ENCODE assay signal across 1 cellular context in the genomic region with DNA sequence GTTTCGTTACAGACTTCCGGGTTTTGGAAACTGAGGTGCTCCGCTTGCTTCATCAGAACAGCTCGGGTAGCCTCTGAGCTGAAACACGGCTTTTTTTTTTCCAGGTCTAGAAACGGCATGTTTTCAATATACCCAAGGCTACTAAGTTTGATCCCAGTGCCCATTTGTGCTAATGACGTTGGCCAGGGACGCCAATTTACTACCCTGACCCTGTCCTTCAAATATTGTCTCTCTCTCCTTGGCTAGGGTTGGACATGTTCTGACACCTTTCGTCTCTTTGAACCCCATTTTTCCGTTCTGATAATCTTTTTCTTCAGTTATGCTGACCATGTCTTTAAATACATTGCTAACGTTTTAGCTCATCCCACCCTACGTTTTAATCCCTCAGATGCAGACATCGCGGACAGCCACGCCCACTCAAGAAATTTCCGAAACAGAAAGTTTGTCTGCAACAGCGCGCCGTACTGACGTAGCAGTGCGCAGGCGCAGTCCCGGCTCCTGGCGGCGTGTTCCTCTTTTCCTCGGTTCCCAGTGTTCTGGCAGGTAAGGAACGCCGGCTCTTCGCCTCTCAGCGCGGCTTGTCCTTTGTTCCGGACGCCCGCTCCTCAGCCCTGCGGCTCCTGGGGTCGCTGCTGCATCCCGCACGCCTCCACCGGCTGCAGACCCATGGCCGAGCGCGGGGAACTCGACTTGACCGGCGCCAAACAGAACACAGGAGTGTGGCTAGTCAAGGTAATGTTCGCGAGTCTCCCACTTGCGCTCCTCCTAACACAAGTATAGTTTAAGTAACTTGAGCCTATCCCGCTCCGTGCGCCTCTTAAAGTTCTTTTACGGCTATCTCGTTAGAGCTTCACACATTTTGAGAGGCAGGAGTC.
TF ChIP-seq lines count a peak whose summit lies in the region.

A gene with protein sequence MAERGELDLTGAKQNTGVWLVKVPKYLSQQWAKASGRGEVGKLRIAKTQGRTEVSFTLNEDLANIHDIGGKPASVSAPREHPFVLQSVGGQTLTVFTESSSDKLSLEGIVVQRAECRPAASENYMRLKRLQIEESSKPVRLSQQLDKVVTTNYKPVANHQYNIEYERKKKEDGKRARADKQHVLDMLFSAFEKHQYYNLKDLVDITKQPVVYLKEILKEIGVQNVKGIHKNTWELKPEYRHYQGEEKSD (plus strand): TSS at position 521 of the 875 bp plus-strand sequence. CDS start 146 bp downstream, at position 667.

TF ChIP-seq in SK-N-SH, 30 proteins besides CTCF, POLR2A, EP300 and RAD21 (continued from another document):
- TF ChIP-seq, protein P1, sequence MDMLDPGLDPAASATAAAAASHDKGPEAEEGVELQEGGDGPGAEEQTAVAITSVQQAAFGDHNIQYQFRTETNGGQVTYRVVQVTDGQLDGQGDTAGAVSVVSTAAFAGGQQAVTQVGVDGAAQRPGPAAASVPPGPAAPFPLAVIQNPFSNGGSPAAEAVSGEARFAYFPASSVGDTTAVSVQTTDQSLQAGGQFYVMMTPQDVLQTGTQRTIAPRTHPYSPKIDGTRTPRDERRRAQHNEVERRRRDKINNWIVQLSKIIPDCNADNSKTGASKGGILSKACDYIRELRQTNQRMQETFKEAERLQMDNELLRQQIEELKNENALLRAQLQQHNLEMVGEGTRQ (IDR thresholded peaks at IDR 0.05; ENCODE audit: borderline replicate concordance, low read depth, low read length) = no peak
- peak; percentile 71; the same call in 1 of the 2 replicates for TF ChIP-seq POLR2AphosphoS5 (IDR thresholded peaks at IDR 0.05; ENCODE audit: low read depth, low read length)
- peak; percentile 58; the same call in 1 of the 2 replicates for TF ChIP-seq RCOR1 (IDR thresholded peaks at IDR 0.05; ENCODE audit: low read length)
- TF ChIP-seq NRF1 (IDR thresholded peaks at IDR 0.05; ENCODE audit: low read depth, low read length) = peak; percentile 78
- TF ChIP-seq, protein P2, sequence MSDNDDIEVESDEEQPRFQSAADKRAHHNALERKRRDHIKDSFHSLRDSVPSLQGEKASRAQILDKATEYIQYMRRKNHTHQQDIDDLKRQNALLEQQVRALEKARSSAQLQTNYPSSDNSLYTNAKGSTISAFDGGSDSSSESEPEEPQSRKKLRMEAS (IDR thresholded peaks at IDR 0.05; ENCODE audit: low read depth) = peak; percentile 85; the same call in 1 of the 2 replicates
- no peak for TF ChIP-seq GABPA (IDR thresholded peaks at IDR 0.05; ENCODE audit: low read depth)
- TF ChIP-seq GATA2 (CRISPR knock-in tag; IDR thresholded peaks at IDR 0.05) = no peak
- no peak for TF ChIP-seq EZH2phosphoT487 (IDR thresholded peaks at IDR 0.05; ENCODE audit: borderline replicate concordance, low read depth)
- no peak for TF ChIP-seq SMC3 (IDR thresholded peaks at IDR 0.05; ENCODE audit: low read depth, low read length)
- peak; percentile 74 for TF ChIP-seq ELF1 (IDR thresholded peaks at IDR 0.05)
- TF ChIP-seq TCF12 (IDR thresholded peaks at IDR 0.05) = no peak
- TF ChIP-seq MXI1 (IDR thresholded peaks at IDR 0.05; ENCODE audit: low read depth, low read length) = peak; percentile 93
- TF ChIP-seq, protein P3, sequence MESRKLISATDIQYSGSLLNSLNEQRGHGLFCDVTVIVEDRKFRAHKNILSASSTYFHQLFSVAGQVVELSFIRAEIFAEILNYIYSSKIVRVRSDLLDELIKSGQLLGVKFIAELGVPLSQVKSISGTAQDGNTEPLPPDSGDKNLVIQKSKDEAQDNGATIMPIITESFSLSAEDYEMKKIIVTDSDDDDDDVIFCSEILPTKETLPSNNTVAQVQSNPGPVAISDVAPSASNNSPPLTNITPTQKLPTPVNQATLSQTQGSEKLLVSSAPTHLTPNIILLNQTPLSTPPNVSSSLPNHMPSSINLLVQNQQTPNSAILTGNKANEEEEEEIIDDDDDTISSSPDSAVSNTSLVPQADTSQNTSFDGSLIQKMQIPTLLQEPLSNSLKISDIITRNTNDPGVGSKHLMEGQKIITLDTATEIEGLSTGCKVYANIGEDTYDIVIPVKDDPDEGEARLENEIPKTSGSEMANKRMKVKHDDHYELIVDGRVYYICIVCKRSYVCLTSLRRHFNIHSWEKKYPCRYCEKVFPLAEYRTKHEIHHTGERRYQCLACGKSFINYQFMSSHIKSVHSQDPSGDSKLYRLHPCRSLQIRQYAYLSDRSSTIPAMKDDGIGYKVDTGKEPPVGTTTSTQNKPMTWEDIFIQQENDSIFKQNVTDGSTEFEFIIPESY (IDR thresholded peaks at IDR 0.05; ENCODE audit: borderline replicate concordance, low read depth) = no peak
- TF ChIP-seq, protein P4, sequence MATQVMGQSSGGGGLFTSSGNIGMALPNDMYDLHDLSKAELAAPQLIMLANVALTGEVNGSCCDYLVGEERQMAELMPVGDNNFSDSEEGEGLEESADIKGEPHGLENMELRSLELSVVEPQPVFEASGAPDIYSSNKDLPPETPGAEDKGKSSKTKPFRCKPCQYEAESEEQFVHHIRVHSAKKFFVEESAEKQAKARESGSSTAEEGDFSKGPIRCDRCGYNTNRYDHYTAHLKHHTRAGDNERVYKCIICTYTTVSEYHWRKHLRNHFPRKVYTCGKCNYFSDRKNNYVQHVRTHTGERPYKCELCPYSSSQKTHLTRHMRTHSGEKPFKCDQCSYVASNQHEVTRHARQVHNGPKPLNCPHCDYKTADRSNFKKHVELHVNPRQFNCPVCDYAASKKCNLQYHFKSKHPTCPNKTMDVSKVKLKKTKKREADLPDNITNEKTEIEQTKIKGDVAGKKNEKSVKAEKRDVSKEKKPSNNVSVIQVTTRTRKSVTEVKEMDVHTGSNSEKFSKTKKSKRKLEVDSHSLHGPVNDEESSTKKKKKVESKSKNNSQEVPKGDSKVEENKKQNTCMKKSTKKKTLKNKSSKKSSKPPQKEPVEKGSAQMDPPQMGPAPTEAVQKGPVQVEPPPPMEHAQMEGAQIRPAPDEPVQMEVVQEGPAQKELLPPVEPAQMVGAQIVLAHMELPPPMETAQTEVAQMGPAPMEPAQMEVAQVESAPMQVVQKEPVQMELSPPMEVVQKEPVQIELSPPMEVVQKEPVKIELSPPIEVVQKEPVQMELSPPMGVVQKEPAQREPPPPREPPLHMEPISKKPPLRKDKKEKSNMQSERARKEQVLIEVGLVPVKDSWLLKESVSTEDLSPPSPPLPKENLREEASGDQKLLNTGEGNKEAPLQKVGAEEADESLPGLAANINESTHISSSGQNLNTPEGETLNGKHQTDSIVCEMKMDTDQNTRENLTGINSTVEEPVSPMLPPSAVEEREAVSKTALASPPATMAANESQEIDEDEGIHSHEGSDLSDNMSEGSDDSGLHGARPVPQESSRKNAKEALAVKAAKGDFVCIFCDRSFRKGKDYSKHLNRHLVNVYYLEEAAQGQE (IDR thresholded peaks at IDR 0.05; ENCODE audit: low read depth, low read length) = peak; percentile 31; the same call in 1 of the 2 replicates
